ENCODE assay signal across 8 cellular contexts in genomic region chr19:33175886-33176669, GRCh38. TPM values are rescaled to one million over a fixed set of nuclear protein-coding genes. Genes with fewer than 3 reads are reported as not detected.
DNase-seq lines count a peak whose midpoint lies in the region; ATAC-seq and TF ChIP-seq lines count a peak whose summit lies in the region.

No MANE protein-coding gene starts in this region.

- H3K4me3 Mint-ChIP-seq in Calu3 (ENCODE audit: low read depth, unreplicated experiment), result peak overlapping the region; percentile 97
- peak overlapping the region; percentile 92 for H3K4me3 Mint-ChIP-seq in chondrocyte (ENCODE audit: unreplicated experiment)

- ATAC-seq in HG02588 (IDR thresholded peaks at IDR 0.05; ENCODE audit: unreplicated experiment) (peak; percentile 5), left lung (peak; percentile 2)

- H3K27me3 ChIP-seq in left lung (no peaks in the 10 kb centered on the region), suprapubic skin (no peaks in the 10 kb centered on the region)

- H3K4me1 Mint-ChIP-seq in Calu3 (ENCODE audit: low read depth, unreplicated experiment) (peaks cover 41% of the 10 kb centered on the region), chondrocyte (ENCODE audit: low read depth) (peaks cover 29% of the 10 kb centered on the region)

- intact Hi-C loops in Calu3 (cut with micrococcal nuclease; ENCODE audit: unreplicated experiment), result no loop called here
- intact Hi-C loops in left lung (cut with DNase I), result no loop called here

- WGBS in suprapubic skin, result 15% methylated on average over 10 of the region's 25 CpGs

- H3K4me3 ChIP-seq in left lung, result peak overlapping the region; percentile 67 to 83
- peak overlapping the region; percentile 65 for H3K4me3 ChIP-seq in suprapubic skin

- DNase-seq in Calu3 (peak; percentile 45), SK-N-DZ (ENCODE audit: low spot score) (peak; percentile 67), chondrocyte (ENCODE audit: low spot score) (peak; percentile 77), left lung (no peak), suprapubic skin (ENCODE audit: low spot score in 2 of 2) (no peak), T1000 (lab: John Stamatoyannopoulos, UW) (no peak), NCI-H2029 (lab: John Stamatoyannopoulos, UW) (no peak)

- peaks cover 15% of the 10 kb centered on the region for H3K27me3 Mint-ChIP-seq in Calu3 (ENCODE audit: unreplicated experiment)
- no peaks in the 10 kb centered on the region for H3K27me3 Mint-ChIP-seq in chondrocyte (ENCODE audit: low read depth)

- H3K36me3 ChIP-seq in left lung (no peaks in the 10 kb centered on the region), suprapubic skin (no peaks in the 10 kb centered on the region)

- H3K9me3 ChIP-seq in left lung (no peaks in the 10 kb centered on the region), suprapubic skin (no peaks in the 10 kb centered on the region)

- H3K4me1 ChIP-seq in left lung (peaks cover 6 to 43% of the 10 kb centered on the region in 2 donors), suprapubic skin (peaks cover 22% of the 10 kb centered on the region)

- no peaks in the 10 kb centered on the region for H3K9me3 Mint-ChIP-seq in Calu3 (ENCODE audit: low read depth, unreplicated experiment)
- H3K9me3 Mint-ChIP-seq in chondrocyte (ENCODE audit: low read depth), result no peaks in the 10 kb centered on the region

- CTCF ChIA-PET in Calu3 (lab: Charles Lee), result interaction anchor here (0.6 to 2.1 kb wide), 12 partner anchors 10 to 404 kb away, joined by 3 to 11 read pairs (median 3); no protein-coding TSS in a partner anchor

- no peak for TF ChIP-seq POLR2A in suprapubic skin (IDR thresholded peaks at IDR 0.05)

- TF ChIP-seq EP300 in suprapubic skin (IDR thresholded peaks at IDR 0.05), result no peak

- H3K27ac ChIP-seq in left lung (peak overlapping the region; percentile 91 to 97), suprapubic skin (peak overlapping the region; percentile 84)

- H3K27ac Mint-ChIP-seq in Calu3 (ENCODE audit: unreplicated experiment) (peak overlapping the region; percentile 100), chondrocyte (ENCODE audit: unreplicated experiment) (peak overlapping the region; percentile 97)

- H3K36me3 Mint-ChIP-seq in Calu3 (ENCODE audit: insufficient read depth, unreplicated experiment), result peaks cover 42% of the 10 kb centered on the region
- no peaks in the 10 kb centered on the region for H3K36me3 Mint-ChIP-seq in chondrocyte (ENCODE audit: low read depth)

- BruUV-seq in Calu3 (replicated peaks; lab: Mats Ljungman, UMichigan), result TSS peak; percentile 69

- TF ChIP-seq CTCF in Calu3 (IDR thresholded peaks at IDR 0.05; ENCODE audit: unreplicated experiment) (no peak), chondrocyte (IDR thresholded peaks at IDR 0.05) (no peak), left lung (IDR thresholded peaks at IDR 0.05) (no peak), suprapubic skin (IDR thresholded peaks at IDR 0.05) (no peak)

RNA-seq across cellular contexts. Expression of gene LRP3, which starts 18.1 kb away (rescaled TPM):
- total RNA-seq in Calu3 (2022) (0.59 and 1.5 TPM in 2 replicates), chondrocyte (31.2 to 36.4 TPM (median 33.2 TPM) in 3 replicates), left lung (10 to 100 TPM; 18.1 to 33.5 TPM), suprapubic skin (10 to 100 TPM in 3 of 4 donors, 1 to 10 TPM in 1; 9.8 to 17.1 (median 14.0) TPM)
- polyA plus RNA-seq in SK-N-DZ (2014; cell fraction: cytosol; rRNA removed), result 80.6 and 90.7 TPM in 2 replicates
- 105 and 139 TPM in 2 replicates for polyA plus RNA-seq in SK-N-DZ (2014; cell fraction: nucleus; rRNA removed)

RNA-seq across cellular contexts. Expression of gene WDR88, which starts 44.2 kb away (rescaled TPM):
- total RNA-seq in Calu3 (2022) (1.1 TPM in 1 of 2 replicates, not detected in the other), chondrocyte (not detected in 3 replicates), left lung (not detected), suprapubic skin (not detected)
- polyA plus RNA-seq in SK-N-DZ (2014; cell fraction: cytosol; rRNA removed), result not detected in 2 replicates
- not detected in 2 replicates for polyA plus RNA-seq in SK-N-DZ (2014; cell fraction: nucleus; rRNA removed)

RNA-seq across cellular contexts. Expression of gene SLC7A10, which starts 49.6 kb away (rescaled TPM):
- total RNA-seq in Calu3 (2022) (not detected in 2 replicates), chondrocyte (not detected in 3 replicates), left lung (under 1 TPM in 1 of 2 donors, not detected in 1; 0.50 TPM), suprapubic skin (under 1 TPM in 2 of 4 donors, not detected in 2; 0.38 to 0.93 TPM)
- polyA plus RNA-seq in SK-N-DZ (2014; cell fraction: cytosol; rRNA removed), result not detected in 2 replicates
- 0.52 TPM in 1 of 2 replicates, not detected in the other for polyA plus RNA-seq in SK-N-DZ (2014; cell fraction: nucleus; rRNA removed)

Comparison
In these comparisons a context has a peak if more than half of its experiments do, and no peak if none do; other contexts are left out.
1. DNase-seq: peak in Calu3 (single experiment), SK-N-DZ (single experiment) and chondrocyte (single experiment); none in left lung (0 of 2), suprapubic skin (0 of 2), T1000 (single experiment) and NCI-H2029 (single experiment).